Comparison of ENCODE assay signal across 15 cellular contexts in genomic region chr12:124031058-124031457, GRCh38. TPM values are rescaled to one million over a fixed set of nuclear protein-coding genes. Genes with fewer than 3 reads are reported as not detected.
DNase-seq lines count a peak whose midpoint lies in the region; ATAC-seq, FAIRE-seq and TF ChIP-seq lines count a peak whose summit lies in the region.
"Had no signal": no experiment of that assay in that cellular context is flagged by ENCODE, and none has a peak within 500 bp of the region (broad histone marks: within the 10 kb centered on the region; RNA-seq: fewer than 3 reads in every experiment).

No MANE protein-coding gene starts in this region.

- no peaks in the 10 kb centered on the region for H3K27me3 Mint-ChIP-seq in osteocyte (ENCODE audit: unreplicated experiment)
- peaks cover 10 to 11% of the 10 kb centered on the region in 2 donors for H3K27me3 Mint-ChIP-seq in stimulated activated naive B cell treated with anti-CD40 and anti-IgM and Interleukin-4, amounts not matched to agents 10 μg/mL and 1 μg/mL and 100 μg/mL, for 72 hours

- no peak for ATAC-seq in stimulated activated naive B cell treated with anti-CD40 and anti-IgM and Interleukin-4, amounts not matched to agents 10 μg/mL and 1 μg/mL and 100 μg/mL, for 72 hours (replicated peaks)

- H3K36me3 ChIP-seq in adipocyte (ENCODE audit: control insufficient read depth, insufficient read depth, low read length, severe bottlenecking): no peaks in the 10 kb centered on the region

- TF ChIP-seq CTCF in fibroblast of mammary gland (conservative IDR thresholded peaks at IDR 0.05; ENCODE audit: control insufficient read depth, insufficient read depth, low read depth, low read length) (no peak), osteocyte (IDR thresholded peaks at IDR 0.05) (no peak)

- no peaks in the 10 kb centered on the region for H3K9me3 ChIP-seq in adipocyte (ENCODE audit: control insufficient read depth, low read length)

- peaks cover 32% of the 10 kb centered on the region for H3K4me1 ChIP-seq in adipocyte (ENCODE audit: control insufficient read depth, insufficient read depth, low read length)

- DNase-seq in EH (ENCODE audit: low read depth) (peak; percentile 32), adipocyte (ENCODE audit: low read depth) (peak; percentile 41), fibroblast of mammary gland (ENCODE audit: low read depth) (peak; percentile 31), osteocyte (ENCODE audit: extremely low spot score, unreplicated experiment) (no peak), NCI-H2196 (lab: John Stamatoyannopoulos, UW; ENCODE audit: unreplicated experiment) (no peak), RKO (ENCODE audit: low spot score) (no peak), HTR-8/SVneo (ENCODE audit: insufficient read length, low spot score) (no peak)
- DNase-seq in stimulated activated naive B cell treated with anti-CD40 and anti-IgM and Interleukin-4, amounts not matched to agents 10 μg/mL and 1 μg/mL and 100 μg/mL, for 72 hours: no peak
- DNase-seq: C1 segment of cervical spinal cord; NCI-H187; NCI-H69; NK-92 treated with Interleukin-12 subunit alpha and Interleukin-12 subunit beta, amount 100 ng/mL, for 24 hours; RPMI8226; SIG-M5 had no signal

- peaks cover 60% of the 10 kb centered on the region for H3K4me1 Mint-ChIP-seq in osteocyte (ENCODE audit: unreplicated experiment)
- peaks cover 0 to 4% of the 10 kb centered on the region in 2 donors for H3K4me1 Mint-ChIP-seq in stimulated activated naive B cell treated with anti-CD40 and anti-IgM and Interleukin-4, amounts not matched to agents 10 μg/mL and 1 μg/mL and 100 μg/mL, for 72 hours

- H3K27me3 ChIP-seq in adipocyte (replicated peaks; ENCODE audit: control insufficient read depth, insufficient read depth, low read length): no peaks in the 10 kb centered on the region

- H3K4me3 ChIP-seq in adipocyte (ENCODE audit: low read length): peak overlapping the region; percentile 56
- no peak overlapping the region for H3K4me3 ChIP-seq in fibroblast of mammary gland (ENCODE audit: control insufficient read depth, low read depth, low read length)

- H3K36me3 Mint-ChIP-seq in osteocyte (ENCODE audit: unreplicated experiment): no peaks in the 10 kb centered on the region
- H3K36me3 Mint-ChIP-seq in stimulated activated naive B cell treated with anti-CD40 and anti-IgM and Interleukin-4, amounts not matched to agents 10 μg/mL and 1 μg/mL and 100 μg/mL, for 72 hours: peaks cover 0 to 5% of the 10 kb centered on the region in 2 donors

- no peak overlapping the region for H3K4me3 Mint-ChIP-seq in osteocyte (ENCODE audit: unreplicated experiment)
- no peak overlapping the region for H3K4me3 Mint-ChIP-seq in stimulated activated naive B cell treated with anti-CD40 and anti-IgM and Interleukin-4, amounts not matched to agents 10 μg/mL and 1 μg/mL and 100 μg/mL, for 72 hours

- FAIRE-seq in HTR-8/SVneo (lab: Jason Lieb, UNC): no peak
- FAIRE-seq: A204.1 had no signal

- H3K27ac Mint-ChIP-seq in osteocyte (ENCODE audit: unreplicated experiment): peak overlapping the region; percentile 48
- H3K27ac Mint-ChIP-seq in stimulated activated naive B cell treated with anti-CD40 and anti-IgM and Interleukin-4, amounts not matched to agents 10 μg/mL and 1 μg/mL and 100 μg/mL, for 72 hours: no peak overlapping the region

- H3K9ac ChIP-seq in adipocyte (ENCODE audit: low read length): peak overlapping the region; percentile 49

- H3K9me3 Mint-ChIP-seq in osteocyte (ENCODE audit: unreplicated experiment): no peaks in the 10 kb centered on the region
- H3K9me3 Mint-ChIP-seq in stimulated activated naive B cell treated with anti-CD40 and anti-IgM and Interleukin-4, amounts not matched to agents 10 μg/mL and 1 μg/mL and 100 μg/mL, for 72 hours: no peaks in the 10 kb centered on the region

RNA-seq across cellular contexts. Expression of gene ZNF664, which starts 58.0 kb away (rescaled TPM):
- total RNA-seq in osteocyte: 133 and 134 TPM in 2 replicates

RNA-seq across cellular contexts. Expression of gene CCDC92, which starts 58.4 kb away (rescaled TPM):
- total RNA-seq in osteocyte: 52.6 and 55.1 TPM in 2 replicates

Comparison
In these comparisons a context has a peak if more than half of its experiments do, and no peak if none do; other contexts are left out.
1. DNase-seq: peak in EH (single experiment), adipocyte (single experiment) and fibroblast of mammary gland (single experiment); none in osteocyte (single experiment), stimulated activated naive B cell treated with anti-CD40 and anti-IgM and Interleukin-4, amounts not matched to agents 10 μg/mL and 1 μg/mL and 100 μg/mL, for 72 hours (single experiment), NCI-H2196 (single experiment), RKO (single experiment) and HTR-8/SVneo (single experiment).